In the genomic region with DNA sequence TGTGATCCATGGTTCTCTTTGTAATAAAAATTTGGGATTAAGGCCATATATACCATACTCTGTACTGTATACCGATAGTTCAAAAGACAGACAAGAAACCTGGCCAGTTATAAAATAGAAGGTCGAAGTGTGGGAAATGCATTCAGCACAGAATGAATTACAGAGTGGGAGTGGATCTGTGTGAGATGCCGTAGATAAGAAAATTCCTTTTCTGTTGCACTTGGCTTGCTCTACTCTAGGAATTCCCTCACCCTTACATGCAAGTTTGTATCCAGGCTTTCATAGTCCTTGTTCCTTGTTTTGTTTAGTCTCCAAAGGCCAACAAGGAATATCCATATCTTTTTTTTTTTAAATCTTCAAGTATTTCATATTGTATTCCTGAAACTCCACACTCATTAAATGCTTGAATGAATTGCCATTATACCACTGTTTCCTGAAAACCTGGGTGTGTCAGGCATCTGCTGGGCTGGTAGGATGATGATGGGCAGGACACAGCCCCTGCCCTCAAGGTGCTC, we compare ENCODE assay signal across 15 cellular contexts. TPM values are rescaled to one million over a fixed set of nuclear protein-coding genes. Genes with fewer than 3 reads are reported as not detected.
DNase-seq lines count a peak whose midpoint lies in the region; ATAC-seq and TF ChIP-seq lines count a peak whose summit lies in the region.
"Had no signal": no experiment of that assay in that cellular context is flagged by ENCODE, and none has a peak within 500 bp of the region (broad histone marks: within the 10 kb centered on the region; RNA-seq: fewer than 3 reads in every experiment).

No MANE protein-coding gene starts in this region.

- H3K27me3 ChIP-seq in trophoblast cell (ENCODE audit: insufficient read depth, low read length), result no peaks in the 10 kb centered on the region

- H3K23ac ChIP-seq in trophoblast cell (ENCODE audit: low read length), result no peak overlapping the region

- H3K79me2 ChIP-seq in trophoblast cell (ENCODE audit: control insufficient read depth, insufficient read depth, low read length, poor library complexity), result peaks cover 27% of the 10 kb centered on the region

- no peak overlapping the region for H3K4me3 ChIP-seq in fibroblast of the aortic adventitia (ENCODE audit: low read depth, low read length)
- no peak overlapping the region for H3K4me3 ChIP-seq in trophoblast cell (ENCODE audit: low read depth, low read length)
- H3K4me3 ChIP-seq: BLaER1 treated with 17β-estradiol and CSF1 and Interleukin-3, amounts not matched to agents 10 nM and 100 nM; mucosa of descending colon had no signal

- peaks cover 31 to 48% of the 10 kb centered on the region in 2 experiments for H3K4me1 ChIP-seq in trophoblast cell (ENCODE audit: control insufficient read depth in 1 of 2, insufficient read depth in 2 of 2, low read length in 2 of 2)

- no peak overlapping the region for H2BK120ac ChIP-seq in trophoblast cell (ENCODE audit: insufficient read depth, low read length, poor library complexity)

- no peak overlapping the region for H2BK5ac ChIP-seq in trophoblast cell (ENCODE audit: low read depth, low read length, poor library complexity)

- H2AK5ac ChIP-seq in trophoblast cell (ENCODE audit: low read length), result no peak overlapping the region

- WGBS in trophoblast cell (ENCODE audit: extremely low coverage, insufficient coverage, insufficient read length), result no CpG with 5 or more reads among the region's 3 CpGs

- H3K9me3 ChIP-seq in trophoblast cell (ENCODE audit: insufficient read depth, low read depth, low read length), result no peaks in the 10 kb centered on the region
- H3K9me3 ChIP-seq: BLaER1 treated with 17β-estradiol and CSF1 and Interleukin-3, amounts not matched to agents 10 nM and 100 nM; mucosa of descending colon had no signal

- peak overlapping the region; percentile 55 for H2BK12ac ChIP-seq in trophoblast cell (ENCODE audit: low read length)

- no peak overlapping the region for H3K9ac ChIP-seq in trophoblast cell (ENCODE audit: low read length)
- H3K9ac ChIP-seq: BLaER1 treated with 17β-estradiol and CSF1 and Interleukin-3, amounts not matched to agents 10 nM and 100 nM had no signal

- H4K91ac ChIP-seq in trophoblast cell (ENCODE audit: low read depth, low read length), result no peak overlapping the region

- peak overlapping the region; percentile 13 for H3K4ac ChIP-seq in trophoblast cell (ENCODE audit: low read depth, low read length)

- H3K27ac ChIP-seq in trophoblast cell (ENCODE audit: low read depth, low read length), result peak overlapping the region; percentile 6
- H3K27ac ChIP-seq: BLaER1 treated with 17β-estradiol and CSF1 and Interleukin-3, amounts not matched to agents 10 nM and 100 nM; HL-60 had no signal

- DNase-seq in Daoy (ENCODE audit: low read depth), result peak; percentile 25
- DNase-seq in fibroblast of the aortic adventitia (ENCODE audit: low read depth), result peak; percentile 91
- DNase-seq in trophoblast cell, result peak in 1 of 2 donors; percentile 57
- no peak for DNase-seq in D341Med (ENCODE audit: low spot score)
- DNase-seq in mesenteric fat pad (ENCODE audit: low spot score), result no peak
- no peak for DNase-seq in NCI-H1092 (lab: John Stamatoyannopoulos, UW)
- DNase-seq in globus pallidus (ENCODE audit: low spot score), result no peak
- DNase-seq: activated CD4-positive, alpha-beta T cell treated with anti-CD3 and anti-CD28 coated beads for 1 hour; activated naive CD8-positive, alpha-beta T cell treated with anti-CD3 and anti-CD28 coated beads, Interleukin-2, amount 50 U/mL, for 24 hours; activated T-cell treated with anti-CD3 and anti-CD28 coated beads for 4 hours; mucosa of descending colon; NCI-H524 had no signal

- no peak overlapping the region for H3K14ac ChIP-seq in trophoblast cell (ENCODE audit: low read length)

- H4K8ac ChIP-seq in trophoblast cell (ENCODE audit: low read depth, low read length), result no peak overlapping the region

- H4K12ac ChIP-seq in trophoblast cell (ENCODE audit: low read depth, low read length), result no peak overlapping the region

- no peak overlapping the region for H2AFZ ChIP-seq in trophoblast cell (ENCODE audit: insufficient read depth, low read length, poor library complexity)

- H3K79me1 ChIP-seq in trophoblast cell (ENCODE audit: low read length), result peaks cover 17% of the 10 kb centered on the region

- H3K4me2 ChIP-seq in trophoblast cell (ENCODE audit: low read length), result peak overlapping the region; percentile 3
- H3K4me2 ChIP-seq: BLaER1 treated with 17β-estradiol and CSF1 and Interleukin-3, amounts not matched to agents 10 nM and 100 nM had no signal

- no peak for TF ChIP-seq CTCF in fibroblast of the aortic adventitia (IDR thresholded peaks at IDR 0.05; ENCODE audit: insufficient read depth, low read length)

- no peaks in the 10 kb centered on the region for H3K36me3 ChIP-seq in trophoblast cell (ENCODE audit: control insufficient read depth in 1 of 2, insufficient read depth in 2 of 2, low read length in 2 of 2)
- H3K36me3 ChIP-seq: BLaER1 treated with 17β-estradiol and CSF1 and Interleukin-3, amounts not matched to agents 10 nM and 100 nM had no signal

- ATAC-seq in SK-N-SH treated with all-trans-retinoic acid at 6 μM for 48 hours, result peak; percentile 14
- ATAC-seq: activated naive CD8-positive, alpha-beta T cell treated with anti-CD3 and anti-CD28 coated beads, Interleukin-2, amount 50 U/mL, for 24 hours; mucosa of descending colon had no signal

- peak overlapping the region; percentile 54 for H3K18ac ChIP-seq in trophoblast cell (ENCODE audit: low read length)

TF ChIP-seq in SK-N-SH treated with all-trans-retinoic acid at 6 μM for 48 hours, 23 proteins besides CTCF, POLR2A, EP300 and RAD21:
- TF ChIP-seq RARB (CRISPR knock-in tag; IDR thresholded peaks at IDR 0.05), result no peak
- TF ChIP-seq PPARA (CRISPR knock-in tag; IDR thresholded peaks at IDR 0.05; ENCODE audit: borderline replicate concordance), result no peak
- TF ChIP-seq, protein P1, sequence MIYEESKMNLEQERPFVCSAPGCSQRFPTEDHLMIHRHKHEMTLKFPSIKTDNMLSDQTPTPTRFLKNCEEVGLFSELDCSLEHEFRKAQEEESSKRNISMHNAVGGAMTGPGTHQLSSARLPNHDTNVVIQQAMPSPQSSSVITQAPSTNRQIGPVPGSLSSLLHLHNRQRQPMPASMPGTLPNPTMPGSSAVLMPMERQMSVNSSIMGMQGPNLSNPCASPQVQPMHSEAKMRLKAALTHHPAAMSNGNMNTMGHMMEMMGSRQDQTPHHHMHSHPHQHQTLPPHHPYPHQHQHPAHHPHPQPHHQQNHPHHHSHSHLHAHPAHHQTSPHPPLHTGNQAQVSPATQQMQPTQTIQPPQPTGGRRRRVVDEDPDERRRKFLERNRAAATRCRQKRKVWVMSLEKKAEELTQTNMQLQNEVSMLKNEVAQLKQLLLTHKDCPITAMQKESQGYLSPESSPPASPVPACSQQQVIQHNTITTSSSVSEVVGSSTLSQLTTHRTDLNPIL (CRISPR knock-in tag; IDR thresholded peaks at IDR 0.05; ENCODE audit: low read depth), result no peak
- TF ChIP-seq ZNF70 (CRISPR knock-in tag; IDR thresholded peaks at IDR 0.05), result no peak
- no peak for TF ChIP-seq TCF4 (CRISPR knock-in tag; IDR thresholded peaks at IDR 0.05; ENCODE audit: borderline replicate concordance)
- peak; percentile 66 for TF ChIP-seq ISL1 (CRISPR knock-in tag; IDR thresholded peaks at IDR 0.05)
TF ChIP-seq in SK-N-SH treated with all-trans-retinoic acid at 6 μM for 48 hours: peak in this region for 1.

RNA-seq across cellular contexts. Expression of gene TEAD1, which starts 53.4 kb away (rescaled TPM):
- total RNA-seq in Daoy (2014; rRNA removed; shearing (Covaris generic)), result 37.2 and 55.4 TPM in 2 replicates
- 117 and 131 TPM in 2 replicates for total RNA-seq in fibroblast of the aortic adventitia (ENCODE audit: low replicate concordance)
- polyA plus RNA-seq in trophoblast cell (2013), result 102 and 105 TPM in 2 replicates
- total RNA-seq in mesenteric fat pad, result 150 TPM

Comparison
In these comparisons a context has a peak if more than half of its experiments do, and no peak if none do; other contexts are left out.
1. DNase-seq: peak in Daoy (single experiment) and fibroblast of the aortic adventitia (single experiment); none in D341Med (single experiment), mesenteric fat pad (single experiment), NCI-H1092 (single experiment) and globus pallidus (single experiment).